In genomic region chr10:80275135-80275498, GRCh38 we compare ENCODE assay signal across 2 cellular contexts.
TF ChIP-seq lines count a peak whose summit lies in the region.

No MANE protein-coding gene starts in this region.

TF ChIP-seq in HepG2, 621 proteins besides CTCF, POLR2A, EP300 and RAD21:
- TF ChIP-seq ZFP90 (CRISPR knock-in tag; IDR thresholded peaks at IDR 0.05; ENCODE audit: borderline replicate concordance): no peak
- no peak for TF ChIP-seq ZNF546 (CRISPR knock-in tag; conservative IDR thresholded peaks at IDR 0.05)
- TF ChIP-seq PATZ1 (CRISPR knock-in tag; IDR thresholded peaks at IDR 0.05): no peak
- no peak for TF ChIP-seq IKZF4 (CRISPR knock-in tag; IDR thresholded peaks at IDR 0.05; ENCODE audit: borderline replicate concordance, low read depth, not compliant biosample characterization)
- TF ChIP-seq THAP11 (CRISPR knock-in tag; IDR thresholded peaks at IDR 0.05): no peak
- TF ChIP-seq KLF9 (CRISPR knock-in tag; IDR thresholded peaks at IDR 0.05; ENCODE audit: low read depth): no peak

TF ChIP-seq in WTC11, 78 proteins besides CTCF, POLR2A, EP300 and RAD21:
- TF ChIP-seq MYBL2 (CRISPR knock-in tag; IDR thresholded peaks at IDR 0.05): no peak
TF ChIP-seq in WTC11: peak in this region for 0.
